ENCODE assay signal across 9 cellular contexts in the genomic region with DNA sequence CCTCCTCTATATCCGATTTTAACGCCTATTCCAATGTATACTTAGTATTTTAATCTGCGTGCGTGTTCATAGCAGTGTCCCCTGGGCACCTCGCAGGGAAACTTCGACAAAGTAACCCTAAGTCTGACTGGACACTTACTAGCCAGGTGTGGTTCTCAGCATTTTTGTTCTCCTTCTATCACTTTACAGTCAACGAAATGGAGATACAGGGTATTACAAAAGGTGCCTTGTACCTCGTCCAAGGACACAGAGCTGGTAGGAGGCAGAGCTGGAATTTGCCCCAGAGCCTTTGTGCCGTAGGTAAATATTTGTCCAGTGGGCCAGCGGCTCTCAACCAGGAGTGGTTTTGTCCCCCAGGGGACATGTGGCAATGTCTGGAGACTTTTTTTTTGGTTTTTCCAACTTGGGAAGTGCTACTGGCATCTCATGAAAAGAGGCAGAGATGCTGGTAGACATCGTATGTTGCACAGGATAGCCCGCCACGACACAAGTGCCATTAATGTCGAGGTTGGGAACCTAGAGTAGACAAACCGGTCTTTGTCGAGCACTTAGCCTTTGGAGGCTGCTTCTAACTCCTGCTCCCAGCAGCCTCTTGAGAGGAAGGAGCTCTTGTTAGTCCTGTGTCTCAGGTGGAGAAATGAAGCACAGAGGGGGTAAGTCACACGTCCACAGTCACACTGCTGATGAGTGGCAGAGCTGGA. TPM values are rescaled to one million over a fixed set of nuclear protein-coding genes. Genes with fewer than 3 reads are reported as not detected.
A peak's percentile ranks its signal among the peaks of the same experiment; 100 is the strongest.
DNase-seq lines count a peak whose midpoint lies in the region; ATAC-seq and TF ChIP-seq lines count a peak whose summit lies in the region.
"Had no signal": no experiment of that assay in that cellular context is flagged by ENCODE, and none has a peak within 500 bp of the region (broad histone marks: within the 10 kb centered on the region; RNA-seq: fewer than 3 reads in every experiment).

No MANE protein-coding gene starts in this region.

- TF ChIP-seq CTCF in 22Rv1 (IDR thresholded peaks at IDR 0.05) (no peak), HL-60 (IDR thresholded peaks at IDR 0.05; ENCODE audit: insufficient read depth, low read length) (no peak), ascending aorta (IDR thresholded peaks at IDR 0.05) (no peak), lung (IDR thresholded peaks at IDR 0.05; ENCODE audit: control extremely low read depth, extremely low read depth) (no peak)

- H3K27me3 ChIP-seq in HL-60 (ENCODE audit: insufficient read depth, poor library complexity, severe bottlenecking) (no peaks in the 10 kb centered on the region), ascending aorta (no peaks in the 10 kb centered on the region), lung (ENCODE audit: control insufficient read depth, insufficient read depth) (no peaks in the 10 kb centered on the region)

- peak overlapping the region; percentile 84; the same call in 1 of the 2 replicates for H3K4me3 ChIP-seq in HL-60 (replicated peaks; ENCODE audit: insufficient read depth, low read length)
- peak overlapping the region; percentile 61 to 82 for H3K4me3 ChIP-seq in ascending aorta
- no peak overlapping the region for H3K4me3 ChIP-seq in lung

- H3K9me3 ChIP-seq in ascending aorta (no peaks in the 10 kb centered on the region), lung (ENCODE audit: control insufficient read depth in 2 of 2, insufficient read depth in 1 of 2, low read length in 1 of 2) (peaks cover 0 to 1% of the 10 kb centered on the region in 2 donors)

- intact Hi-C loops in ascending aorta (cut with DNase I): loop anchor here (5.0 to 10.0 kb wide), 3 partner anchors 695 to 1100 kb away; partner anchors contain the start of genes PPP1R12C and ZNF805

- no peak for DNase-seq in HL-60 (ENCODE audit: low read depth in 1 of 2, low spot score in 1 of 2)
- no peak for DNase-seq in ascending aorta (ENCODE audit: low spot score in 2 of 2)
- peak; percentile 84 for DNase-seq in lung (ENCODE audit: low spot score)
- no peak for DNase-seq in AML-193 (lab: John Stamatoyannopoulos, UW)

- H3K4me1 ChIP-seq in ascending aorta (peaks cover 0 to 15% of the 10 kb centered on the region in 2 donors), lung (ENCODE audit: control insufficient read depth in 2 of 2, insufficient read depth in 2 of 2, low read length in 2 of 2) (peaks cover 0 to 10% of the 10 kb centered on the region in 2 donors)

- 58 to 74% methylated on average over 17 of the region's 17 CpGs for WGBS in lung, 2 donors

- peak overlapping the region; percentile 98 for H3K27ac ChIP-seq in 22Rv1
- no peak overlapping the region for H3K27ac ChIP-seq in HL-60 (replicated peaks)
- H3K27ac ChIP-seq in ascending aorta: peak overlapping the region; percentile 82 to 93
- peak overlapping the region in 1 of 2 donors; percentile 67 for H3K27ac ChIP-seq in lung (ENCODE audit: low read depth in 1 of 2, low read length in 1 of 2)

- H3K36me3 ChIP-seq in ascending aorta: peaks cover 8 to 13% of the 10 kb centered on the region in 2 donors
- peaks cover 0 to 5% of the 10 kb centered on the region in 2 donors for H3K36me3 ChIP-seq in lung (ENCODE audit: control insufficient read depth in 2 of 2, insufficient read depth in 2 of 2, low read length in 2 of 2)

- ATAC-seq in lung (ENCODE audit: insufficient read depth, low FRiP score) (no peak), HG03280 (IDR thresholded peaks at IDR 0.05; ENCODE audit: unreplicated experiment) (no peak), HG03196 (IDR thresholded peaks at IDR 0.05; ENCODE audit: unreplicated experiment) (no peak), GM18909 (IDR thresholded peaks at IDR 0.05; ENCODE audit: poor library complexity, unreplicated experiment) (no peak)

RNA-seq across cellular contexts. Expression of gene ZNF444, which starts 1.1 kb away (rescaled TPM):
- 94.9 TPM for total RNA-seq in ascending aorta
- total RNA-seq in lung: 10 to 100 TPM; 39.2 to 55.5 TPM
- polyA plus RNA-seq in lung: 10 to 100 TPM; 27.8 to 44.1 TPM

RNA-seq across cellular contexts. Expression of gene ZNF787, which starts 21.1 kb away (rescaled TPM):
- total RNA-seq in ascending aorta (18.1 TPM), lung (10 to 100 TPM; 27.5 to 44.7 TPM)
- 10 to 100 TPM; 29.3 to 35.1 TPM for polyA plus RNA-seq in lung

RNA-seq across cellular contexts. Expression of gene GALP, which starts 33.6 kb away (rescaled TPM):
- not detected for total RNA-seq in ascending aorta
- not detected for total RNA-seq in lung
- polyA plus RNA-seq in lung: not detected
- total RNA-seq: dermis microvascular lymphatic vessel endothelial cell had no signal

RNA-seq across cellular contexts. Expression of gene ZSCAN5B, which starts 55.3 kb away (rescaled TPM):
- total RNA-seq in ascending aorta (not detected), lung (not detected)
- polyA plus RNA-seq in lung: under 1 TPM; 0.05 to 0.08 TPM
- total RNA-seq: dermis microvascular lymphatic vessel endothelial cell had no signal

RNA-seq across cellular contexts. Expression of gene ZSCAN5C, which starts 59.8 kb away (rescaled TPM):
- total RNA-seq in ascending aorta (not detected), lung (not detected)
- not detected for polyA plus RNA-seq in lung
- total RNA-seq: dermis microvascular lymphatic vessel endothelial cell had no signal
